10 cellular contexts compared by ENCODE assay signal in genomic region chr10:91712315-91712714, GRCh38.
A peak's percentile ranks its signal among the peaks of the same experiment; 100 is the strongest.
DNase-seq lines count a peak whose midpoint lies in the region; ATAC-seq and TF ChIP-seq lines count a peak whose summit lies in the region.
"Had no signal": no experiment of that assay in that cellular context is flagged by ENCODE, and none has a peak within 500 bp of the region (broad histone marks: within the 10 kb centered on the region; RNA-seq: fewer than 3 reads in every experiment).

No MANE protein-coding gene starts in this region.

- H3K36me3 Mint-ChIP-seq in Calu3 (ENCODE audit: insufficient read depth, unreplicated experiment) = no peaks in the 10 kb centered on the region

- H3K9me3 Mint-ChIP-seq in Calu3 (ENCODE audit: low read depth, unreplicated experiment) = no peaks in the 10 kb centered on the region
- H3K9me3 Mint-ChIP-seq: activated T-cell treated with anti-CD3 and anti-CD28 coated beads, Interleukin-2, amount 50 U/mL, for 4 hours had no signal

- H3K9me2 ChIP-seq in hepatocyte (replicated peaks; ENCODE audit: insufficient read depth) = no peaks in the 10 kb centered on the region

- H3K4me1 ChIP-seq in hepatocyte (ENCODE audit: insufficient read depth) = no peaks in the 10 kb centered on the region

- H3K4me1 Mint-ChIP-seq in Calu3 (ENCODE audit: low read depth, unreplicated experiment) = peaks cover 9% of the 10 kb centered on the region

- H3K27me3 ChIP-seq in hepatocyte = no peaks in the 10 kb centered on the region

- WGBS in hepatocyte (ENCODE audit: low lambda C conversion rate, missing lambda C conversion rate) = 44% methylated on average over 4 of the region's 4 CpGs

- H3K4me2 ChIP-seq in hepatocyte = no peak overlapping the region

- no peaks in the 10 kb centered on the region for H3K79me2 ChIP-seq in hepatocyte

- H3K4me3 Mint-ChIP-seq in Calu3 (ENCODE audit: low read depth, unreplicated experiment) = no peak overlapping the region
- H3K4me3 Mint-ChIP-seq: activated T-cell treated with anti-CD3 and anti-CD28 coated beads, Interleukin-2, amount 50 U/mL, for 4 hours had no signal

- DNase-seq in GM13976 (ENCODE audit: low spot score) (peak; percentile 31), hepatocyte (ENCODE audit: low spot score) (no peak), A172 (ENCODE audit: low spot score) (no peak), Calu3 (no peak)
- no peak for DNase-seq in stimulated activated CD4-positive, alpha-beta T cell treated with anti-CD3 and anti-CD28 coated beads, Interleukin-4, amount 100 ng/mL, for 24 hours
- no peak for DNase-seq in stimulated activated CD8-positive, alpha-beta memory T cell treated with anti-CD3 and anti-CD28 coated beads, Interleukin-4, amount 100 ng/mL, for 48 hours
- DNase-seq: activated T-cell treated with anti-CD3 and anti-CD28 coated beads, Interleukin-2, amount 50 U/mL, for 4 hours; AML-193 had no signal

- BruUV-seq in Calu3 (replicated peaks; lab: Mats Ljungman, UMichigan) = no TSS peak

- in situ Hi-C loops in GM13976 (cut with MboI; ENCODE audit: low sequenced_read_pairs, unreplicated experiment) = no loop called here

- H3K27me3 Mint-ChIP-seq in Calu3 (ENCODE audit: unreplicated experiment) = peaks cover 27% of the 10 kb centered on the region

- no peaks in the 10 kb centered on the region for H4K20me1 ChIP-seq in hepatocyte (ENCODE audit: insufficient read depth, poor library complexity, severe bottlenecking)

- H3K27ac Mint-ChIP-seq in Calu3 (ENCODE audit: unreplicated experiment) = no peak overlapping the region

- H3K9me3 ChIP-seq in hepatocyte (ENCODE audit: low read depth) = no peaks in the 10 kb centered on the region

- TF ChIP-seq CTCF in GM13976 (IDR thresholded peaks at IDR 0.05; ENCODE audit: borderline replicate concordance, control extremely low read depth, extremely low read depth, insufficient read depth, missing control alignments) (no peak), hepatocyte (IDR thresholded peaks at IDR 0.05; ENCODE audit: poor library complexity) (no peak), Calu3 (IDR thresholded peaks at IDR 0.05; ENCODE audit: unreplicated experiment) (no peak)

- H3K36me3 ChIP-seq in hepatocyte (replicated peaks; ENCODE audit: insufficient read depth, low read depth) = no peaks in the 10 kb centered on the region

- no peak overlapping the region for H3K27ac ChIP-seq in hepatocyte

- H3K4me3 ChIP-seq in hepatocyte = no peak overlapping the region

- intact Hi-C loops in Calu3 (cut with micrococcal nuclease; ENCODE audit: unreplicated experiment) = no loop called here

- peak overlapping the region; percentile 19 for H2AFZ ChIP-seq in hepatocyte

- ATAC-seq in GM21528 (IDR thresholded peaks at IDR 0.05; ENCODE audit: low FRiP score, unreplicated experiment) = peak; percentile 73
- ATAC-seq in HG03159 (IDR thresholded peaks at IDR 0.05; ENCODE audit: unreplicated experiment) = peak; percentile 49
- ATAC-seq: activated T-cell treated with anti-CD3 and anti-CD28 coated beads, Interleukin-2, amount 50 U/mL, for 4 hours had no signal

- CTCF ChIA-PET in Calu3 (lab: Charles Lee) = no interaction called here
